21 cellular contexts compared by ENCODE assay signal in genomic region chr1:11025618-11026017, GRCh38. TPM values are rescaled to one million over a fixed set of nuclear protein-coding genes. Genes with fewer than 3 reads are reported as not detected.
DNase-seq lines count a peak whose midpoint lies in the region; ATAC-seq and TF ChIP-seq lines count a peak whose summit lies in the region.
"Had no signal": no experiment of that assay in that cellular context is flagged by ENCODE, and none has a peak within 500 bp of the region (broad histone marks: within the 10 kb centered on the region; RNA-seq: fewer than 3 reads in every experiment).

No MANE protein-coding gene starts in this region.

- peak overlapping the region; percentile 0; the same call in 1 of the 2 replicates for H3K27ac ChIP-seq in 22Rv1
- H3K27ac ChIP-seq: A549 had no signal

- peaks cover 35% of the 10 kb centered on the region for H4K20me1 ChIP-seq in Loucy (ENCODE audit: insufficient read depth, low read length, poor library complexity, severe bottlenecking)

- H3K4me3 Mint-ChIP-seq in activated CD4-positive, alpha-beta memory T cell treated with anti-CD3 and anti-CD28 coated beads for 36 hours = no peak overlapping the region
- no peak overlapping the region for H3K4me3 Mint-ChIP-seq in activated CD4-positive, alpha-beta memory T cell treated with anti-CD3 and anti-CD28 coated beads, Interleukin-2, amount 10 ng/mL, durations not matched to agents 7 days and 5 days
- no peak overlapping the region for H3K4me3 Mint-ChIP-seq in brain
- H3K4me3 Mint-ChIP-seq: CD14-positive monocyte had no signal

- H3K36me3 ChIP-seq in Loucy (ENCODE audit: insufficient read depth, low read length) = peaks cover 72% of the 10 kb centered on the region; the same call in 1 of the 2 replicates

- peaks cover 36% of the 10 kb centered on the region for H3K36me3 Mint-ChIP-seq in activated CD4-positive, alpha-beta memory T cell treated with anti-CD3 and anti-CD28 coated beads for 36 hours
- peaks cover 52% of the 10 kb centered on the region for H3K36me3 Mint-ChIP-seq in activated CD4-positive, alpha-beta memory T cell treated with anti-CD3 and anti-CD28 coated beads, Interleukin-2, amount 10 ng/mL, durations not matched to agents 7 days and 5 days (ENCODE audit: low read depth)
- peaks cover 75% of the 10 kb centered on the region for H3K36me3 Mint-ChIP-seq in brain

- no peaks in the 10 kb centered on the region for H3F3A ChIP-seq in Loucy (ENCODE audit: low read depth)

- TF ChIP-seq CTCF in 22Rv1 (IDR thresholded peaks at IDR 0.05) = no peak
- TF ChIP-seq CTCF in Loucy (conservative IDR thresholded peaks at IDR 0.05; ENCODE audit: low read length) = no peak
- no peak for TF ChIP-seq CTCF in brain (conservative IDR thresholded peaks at IDR 0.05)

- H3K79me2 ChIP-seq in Loucy (ENCODE audit: insufficient read depth, low read length) = peaks cover 9% of the 10 kb centered on the region; the same call in 1 of the 2 replicates

- peaks cover 16% of the 10 kb centered on the region for H3K4me1 Mint-ChIP-seq in activated CD4-positive, alpha-beta memory T cell treated with anti-CD3 and anti-CD28 coated beads for 36 hours (ENCODE audit: low read depth)
- peaks cover 21% of the 10 kb centered on the region for H3K4me1 Mint-ChIP-seq in activated CD4-positive, alpha-beta memory T cell treated with anti-CD3 and anti-CD28 coated beads, Interleukin-2, amount 10 ng/mL, durations not matched to agents 7 days and 5 days
- peaks cover 45% of the 10 kb centered on the region for H3K4me1 Mint-ChIP-seq in brain
- H3K4me1 Mint-ChIP-seq: CD14-positive monocyte had no signal

- intact Hi-C loops in activated CD4-positive, alpha-beta memory T cell treated with anti-CD3 and anti-CD28 coated beads for 36 hours (cut with micrococcal nuclease) = no loop called here

- no peaks in the 10 kb centered on the region for H3K9me2 ChIP-seq in Loucy (replicated peaks; ENCODE audit: low read depth, low read length)

- H2AFZ ChIP-seq in Loucy (ENCODE audit: low read length) = no peak overlapping the region

- no peak for DNase-seq in activated CD4-positive, alpha-beta memory T cell treated with anti-CD3 and anti-CD28 coated beads for 36 hours
- no peak for DNase-seq in activated CD4-positive, alpha-beta memory T cell treated with anti-CD3 and anti-CD28 coated beads, Interleukin-2, amount 10 ng/mL, durations not matched to agents 7 days and 5 days
- DNase-seq in NCI-H345 treated with DMSO at 0.1 percent for 48 hours (lab: John Stamatoyannopoulos, UW; ENCODE audit: unreplicated experiment) = no peak
- DNase-seq in amniotic stem cell (lab: John Stamatoyannopoulos, UW) = no peak
- DNase-seq: Calu3, HCEC 1CT, NCI-H1048, NCI-H146, NCI-H2107, NCI-H446 treated with DMSO at 0.1 percent for 48 hours, NCI-H748 treated with DMSO at 0.1 percent for 48 hours, PC-3 had no signal

- POLR2A ChIA-PET in activated CD4-positive, alpha-beta memory T cell treated with anti-CD3 and anti-CD28 coated beads for 36 hours (lab: Charles Lee) = no interaction called here
- POLR2A ChIA-PET in activated CD4-positive, alpha-beta memory T cell treated with anti-CD3 and anti-CD28 coated beads, Interleukin-2, amount 10 ng/mL, durations not matched to agents 7 days and 5 days (lab: Charles Lee) = no interaction called here

- no peak for ATAC-seq in HG03565 (IDR thresholded peaks at IDR 0.05; ENCODE audit: unreplicated experiment)
- ATAC-seq: A549, GM12878, PC-3 had no signal

- H3K4me1 ChIP-seq in Loucy (ENCODE audit: insufficient read depth, low read length, poor library complexity, severe bottlenecking) = no peaks in the 10 kb centered on the region
- H3K4me1 ChIP-seq: A549 had no signal

- H3K27ac Mint-ChIP-seq in activated CD4-positive, alpha-beta memory T cell treated with anti-CD3 and anti-CD28 coated beads for 36 hours = peak overlapping the region; percentile 38
- no peak overlapping the region for H3K27ac Mint-ChIP-seq in activated CD4-positive, alpha-beta memory T cell treated with anti-CD3 and anti-CD28 coated beads, Interleukin-2, amount 10 ng/mL, durations not matched to agents 7 days and 5 days
- H3K27ac Mint-ChIP-seq in brain = peak overlapping the region in 4 of 5 experiments; percentile 66 to 95 (median 66)
- H3K27ac Mint-ChIP-seq: CD14-positive monocyte had no signal

- no peaks in the 10 kb centered on the region for H3K9me3 ChIP-seq in Loucy (ENCODE audit: insufficient read depth, low read depth, low read length)
- H3K9me3 ChIP-seq: A549 had no signal

- CTCF ChIA-PET in activated CD4-positive, alpha-beta memory T cell treated with anti-CD3 and anti-CD28 coated beads for 36 hours (lab: Charles Lee) = interaction anchor here (1.2 to 2.1 kb wide), 2 partner anchors 12 to 620 kb away, joined by 4 to 10 read pairs; no protein-coding TSS in a partner anchor
- CTCF ChIA-PET in activated CD4-positive, alpha-beta memory T cell treated with anti-CD3 and anti-CD28 coated beads, Interleukin-2, amount 10 ng/mL, durations not matched to agents 7 days and 5 days (lab: Charles Lee) = interaction anchor here (2.8 kb wide), 1 partner anchor 12 kb away, joined by 15 read pairs; no protein-coding TSS in a partner anchor

- H3K27me3 ChIP-seq in Loucy (ENCODE audit: insufficient read depth, low read length, poor library complexity, severe bottlenecking) = no peaks in the 10 kb centered on the region

- H3K4me2 ChIP-seq in Loucy (ENCODE audit: low read depth, low read length, poor library complexity, severe bottlenecking) = no peak overlapping the region
- H3K4me2 ChIP-seq: A549 had no signal

- peak overlapping the region; percentile 2 for H3K9ac ChIP-seq in Loucy (ENCODE audit: low read depth, low read length, poor library complexity, severe bottlenecking)

- no peak overlapping the region for H3K4me3 ChIP-seq in Loucy (ENCODE audit: low read length, poor library complexity, severe bottlenecking)
- H3K4me3 ChIP-seq: A549, GM12878 had no signal

- no peaks in the 10 kb centered on the region for H3K9me3 Mint-ChIP-seq in activated CD4-positive, alpha-beta memory T cell treated with anti-CD3 and anti-CD28 coated beads for 36 hours
- H3K9me3 Mint-ChIP-seq in activated CD4-positive, alpha-beta memory T cell treated with anti-CD3 and anti-CD28 coated beads, Interleukin-2, amount 10 ng/mL, durations not matched to agents 7 days and 5 days = no peaks in the 10 kb centered on the region
- no peaks in the 10 kb centered on the region for H3K9me3 Mint-ChIP-seq in brain
- H3K9me3 Mint-ChIP-seq: CD14-positive monocyte had no signal

- no peaks in the 10 kb centered on the region for H3K27me3 Mint-ChIP-seq in activated CD4-positive, alpha-beta memory T cell treated with anti-CD3 and anti-CD28 coated beads for 36 hours
- H3K27me3 Mint-ChIP-seq in activated CD4-positive, alpha-beta memory T cell treated with anti-CD3 and anti-CD28 coated beads, Interleukin-2, amount 10 ng/mL, durations not matched to agents 7 days and 5 days = no peaks in the 10 kb centered on the region
- H3K27me3 Mint-ChIP-seq in brain = peaks cover 3% of the 10 kb centered on the region

RNA-seq across cellular contexts. Expression of gene TARDBP, which starts 13.2 kb away (rescaled TPM):
- 100 to 1,000 TPM; 175 to 177 TPM for total RNA-seq in activated CD4-positive, alpha-beta memory T cell treated with anti-CD3 and anti-CD28 coated beads for 36 hours
- total RNA-seq in activated CD4-positive, alpha-beta memory T cell treated with anti-CD3 and anti-CD28 coated beads, Interleukin-2, amount 10 ng/mL, durations not matched to agents 7 days and 5 days = 100 to 1,000 TPM; 159 to 174 TPM
- 167 TPM for polyA plus RNA-seq in brain (ENCODE audit: insufficient read depth, low read depth, low replicate concordance)

RNA-seq across cellular contexts. Expression of gene MASP2, which starts 21.4 kb away (rescaled TPM):
- total RNA-seq in activated CD4-positive, alpha-beta memory T cell treated with anti-CD3 and anti-CD28 coated beads for 36 hours = not detected
- not detected for total RNA-seq in activated CD4-positive, alpha-beta memory T cell treated with anti-CD3 and anti-CD28 coated beads, Interleukin-2, amount 10 ng/mL, durations not matched to agents 7 days and 5 days
- not detected for polyA plus RNA-seq in brain (ENCODE audit: insufficient read depth, low read depth, low replicate concordance)
- total RNA-seq: Calu3, G401, HT1080 had no signal
- polyA plus RNA-seq: CD14-positive monocyte had no signal

RNA-seq across cellular contexts. Expression of gene SRM, which starts 34.2 kb away (rescaled TPM):
- 100 to 1,000 TPM; 159 to 164 TPM for total RNA-seq in activated CD4-positive, alpha-beta memory T cell treated with anti-CD3 and anti-CD28 coated beads for 36 hours
- 10 to 100 TPM; 69.3 to 72.1 TPM for total RNA-seq in activated CD4-positive, alpha-beta memory T cell treated with anti-CD3 and anti-CD28 coated beads, Interleukin-2, amount 10 ng/mL, durations not matched to agents 7 days and 5 days
- 95.1 TPM for polyA plus RNA-seq in brain (ENCODE audit: insufficient read depth, low read depth, low replicate concordance)
